1 cellular context compared by ENCODE assay signal in the genomic region with DNA sequence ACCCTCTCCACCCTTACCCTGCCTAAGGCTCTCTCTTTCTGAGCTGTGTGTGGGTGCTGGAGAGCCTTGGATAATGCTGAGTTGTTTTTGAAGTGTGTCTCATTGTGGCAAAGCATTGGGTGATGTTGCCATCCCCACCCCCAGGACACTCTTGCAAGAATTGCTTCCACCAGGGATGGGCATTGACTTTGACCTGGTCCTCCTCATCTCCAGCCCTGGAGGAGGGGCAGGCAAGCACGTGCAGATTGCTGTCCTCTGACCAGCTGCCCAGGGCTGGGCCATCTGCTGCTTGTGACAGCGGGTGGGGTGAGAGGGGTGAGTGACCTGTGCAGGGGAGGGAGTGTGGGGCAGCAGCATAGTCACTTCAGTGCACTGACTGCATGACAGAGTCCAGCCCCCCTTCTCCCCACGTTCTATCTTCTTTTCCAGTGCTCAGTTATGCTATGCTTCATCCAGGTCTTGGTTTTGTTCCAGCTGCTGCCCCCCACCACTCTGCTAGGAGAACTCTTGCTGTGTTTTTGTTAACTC.
TF ChIP-seq lines count a peak whose summit lies in the region.

No MANE protein-coding gene starts in this region.

TF ChIP-seq in HepG2, 621 proteins besides CTCF, POLR2A, EP300 and RAD21 (continued from another document and continues in another):
- TF ChIP-seq, protein P1, sequence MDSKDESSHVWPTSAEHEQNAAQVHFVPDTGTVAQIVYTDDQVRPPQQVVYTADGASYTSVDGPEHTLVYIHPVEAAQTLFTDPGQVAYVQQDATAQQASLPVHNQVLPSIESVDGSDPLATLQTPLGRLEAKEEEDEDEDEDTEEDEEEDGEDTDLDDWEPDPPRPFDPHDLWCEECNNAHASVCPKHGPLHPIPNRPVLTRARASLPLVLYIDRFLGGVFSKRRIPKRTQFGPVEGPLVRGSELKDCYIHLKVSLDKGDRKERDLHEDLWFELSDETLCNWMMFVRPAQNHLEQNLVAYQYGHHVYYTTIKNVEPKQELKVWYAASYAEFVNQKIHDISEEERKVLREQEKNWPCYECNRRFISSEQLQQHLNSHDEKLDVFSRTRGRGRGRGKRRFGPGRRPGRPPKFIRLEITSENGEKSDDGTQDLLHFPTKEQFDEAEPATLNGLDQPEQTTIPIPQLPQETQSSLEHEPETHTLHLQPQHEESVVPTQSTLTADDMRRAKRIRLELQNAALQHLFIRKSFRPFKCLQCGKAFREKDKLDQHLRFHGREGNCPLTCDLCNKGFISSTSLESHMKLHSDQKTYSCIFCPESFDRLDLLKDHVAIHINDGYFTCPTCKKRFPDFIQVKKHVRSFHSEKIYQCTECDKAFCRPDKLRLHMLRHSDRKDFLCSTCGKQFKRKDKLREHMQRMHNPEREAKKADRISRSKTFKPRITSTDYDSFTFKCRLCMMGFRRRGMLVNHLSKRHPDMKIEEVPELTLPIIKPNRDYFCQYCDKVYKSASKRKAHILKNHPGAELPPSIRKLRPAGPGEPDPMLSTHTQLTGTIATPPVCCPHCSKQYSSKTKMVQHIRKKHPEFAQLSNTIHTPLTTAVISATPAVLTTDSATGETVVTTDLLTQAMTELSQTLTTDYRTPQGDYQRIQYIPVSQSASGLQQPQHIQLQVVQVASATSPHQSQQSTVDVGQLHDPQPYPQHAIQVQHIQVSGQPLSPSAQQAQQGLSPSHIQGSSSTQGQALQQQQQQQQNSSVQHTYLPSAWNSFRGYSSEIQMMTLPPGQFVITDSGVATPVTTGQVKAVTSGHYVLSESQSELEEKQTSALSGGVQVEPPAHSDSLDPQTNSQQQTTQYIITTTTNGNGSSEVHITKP (CRISPR knock-in tag; IDR thresholded peaks at IDR 0.05; ENCODE audit: low read depth): peak; percentile 64
- TF ChIP-seq ESRRA (CRISPR knock-in tag; IDR thresholded peaks at IDR 0.05; ENCODE audit: low read depth): 0 out of 2 replicates have a peak, but pooled peaks have one; percentile 44
- peak; percentile 86; the same call in 1 of the 2 replicates for TF ChIP-seq MYC (CRISPR knock-in tag; IDR thresholded peaks at IDR 0.05; ENCODE audit: borderline replicate concordance)
- 0 out of 2 replicates have a peak, but pooled peaks have one; percentile 25 for TF ChIP-seq ZSCAN31 (CRISPR knock-in tag; IDR thresholded peaks at IDR 0.05; ENCODE audit: low read depth)
- TF ChIP-seq NPAS2 (CRISPR knock-in tag; IDR thresholded peaks at IDR 0.05; ENCODE audit: borderline replicate concordance): no peak
- TF ChIP-seq HNRNPL (IDR thresholded peaks at IDR 0.05; ENCODE audit: low read depth, low read length): no peak
- peak; percentile 93 for TF ChIP-seq ZNF292 (CRISPR knock-in tag; IDR thresholded peaks at IDR 0.05; ENCODE audit: borderline replicate concordance, low read depth)
- no peak for TF ChIP-seq RELA (CRISPR knock-in tag; IDR thresholded peaks at IDR 0.05)
- TF ChIP-seq, protein P2, sequence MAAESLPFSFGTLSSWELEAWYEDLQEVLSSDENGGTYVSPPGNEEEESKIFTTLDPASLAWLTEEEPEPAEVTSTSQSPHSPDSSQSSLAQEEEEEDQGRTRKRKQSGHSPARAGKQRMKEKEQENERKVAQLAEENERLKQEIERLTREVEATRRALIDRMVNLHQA (CRISPR knock-in tag; IDR thresholded peaks at IDR 0.05): no peak
- TF ChIP-seq, protein P3, sequence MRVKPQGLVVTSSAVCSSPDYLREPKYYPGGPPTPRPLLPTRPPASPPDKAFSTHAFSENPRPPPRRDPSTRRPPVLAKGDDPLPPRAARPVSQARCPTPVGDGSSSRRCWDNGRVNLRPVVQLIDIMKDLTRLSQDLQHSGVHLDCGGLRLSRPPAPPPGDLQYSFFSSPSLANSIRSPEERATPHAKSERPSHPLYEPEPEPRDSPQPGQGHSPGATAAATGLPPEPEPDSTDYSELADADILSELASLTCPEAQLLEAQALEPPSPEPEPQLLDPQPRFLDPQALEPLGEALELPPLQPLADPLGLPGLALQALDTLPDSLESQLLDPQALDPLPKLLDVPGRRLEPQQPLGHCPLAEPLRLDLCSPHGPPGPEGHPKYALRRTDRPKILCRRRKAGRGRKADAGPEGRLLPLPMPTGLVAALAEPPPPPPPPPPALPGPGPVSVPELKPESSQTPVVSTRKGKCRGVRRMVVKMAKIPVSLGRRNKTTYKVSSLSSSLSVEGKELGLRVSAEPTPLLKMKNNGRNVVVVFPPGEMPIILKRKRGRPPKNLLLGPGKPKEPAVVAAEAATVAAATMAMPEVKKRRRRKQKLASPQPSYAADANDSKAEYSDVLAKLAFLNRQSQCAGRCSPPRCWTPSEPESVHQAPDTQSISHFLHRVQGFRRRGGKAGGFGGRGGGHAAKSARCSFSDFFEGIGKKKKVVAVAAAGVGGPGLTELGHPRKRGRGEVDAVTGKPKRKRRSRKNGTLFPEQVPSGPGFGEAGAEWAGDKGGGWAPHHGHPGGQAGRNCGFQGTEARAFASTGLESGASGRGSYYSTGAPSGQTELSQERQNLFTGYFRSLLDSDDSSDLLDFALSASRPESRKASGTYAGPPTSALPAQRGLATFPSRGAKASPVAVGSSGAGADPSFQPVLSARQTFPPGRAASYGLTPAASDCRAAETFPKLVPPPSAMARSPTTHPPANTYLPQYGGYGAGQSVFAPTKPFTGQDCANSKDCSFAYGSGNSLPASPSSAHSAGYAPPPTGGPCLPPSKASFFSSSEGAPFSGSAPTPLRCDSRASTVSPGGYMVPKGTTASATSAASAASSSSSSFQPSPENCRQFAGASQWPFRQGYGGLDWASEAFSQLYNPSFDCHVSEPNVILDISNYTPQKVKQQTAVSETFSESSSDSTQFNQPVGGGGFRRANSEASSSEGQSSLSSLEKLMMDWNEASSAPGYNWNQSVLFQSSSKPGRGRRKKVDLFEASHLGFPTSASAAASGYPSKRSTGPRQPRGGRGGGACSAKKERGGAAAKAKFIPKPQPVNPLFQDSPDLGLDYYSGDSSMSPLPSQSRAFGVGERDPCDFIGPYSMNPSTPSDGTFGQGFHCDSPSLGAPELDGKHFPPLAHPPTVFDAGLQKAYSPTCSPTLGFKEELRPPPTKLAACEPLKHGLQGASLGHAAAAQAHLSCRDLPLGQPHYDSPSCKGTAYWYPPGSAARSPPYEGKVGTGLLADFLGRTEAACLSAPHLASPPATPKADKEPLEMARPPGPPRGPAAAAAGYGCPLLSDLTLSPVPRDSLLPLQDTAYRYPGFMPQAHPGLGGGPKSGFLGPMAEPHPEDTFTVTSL (CRISPR knock-in tag; IDR thresholded peaks at IDR 0.05; ENCODE audit: borderline replicate concordance): 0 out of 2 replicates have a peak, but pooled peaks have one; percentile 55
- TF ChIP-seq ATRX (CRISPR knock-in tag; IDR thresholded peaks at IDR 0.05; ENCODE audit: borderline replicate concordance): no peak
- TF ChIP-seq MEIS2 (CRISPR knock-in tag; IDR thresholded peaks at IDR 0.05): 0 out of 2 replicates have a peak, but pooled peaks have one; percentile 9
- TF ChIP-seq CEBPZ (IDR thresholded peaks at IDR 0.05; ENCODE audit: low read length): no peak
- TF ChIP-seq FOSL2 (CRISPR knock-in tag; IDR thresholded peaks at IDR 0.05): peak; percentile 76
- TF ChIP-seq SRY (CRISPR knock-in tag; IDR thresholded peaks at IDR 0.05): no peak
- no peak for TF ChIP-seq ZNF34 (CRISPR knock-in tag; IDR thresholded peaks at IDR 0.05; ENCODE audit: borderline replicate concordance)
- peak; percentile 57; the same call in 1 of the 2 replicates for TF ChIP-seq ZNF331 (CRISPR knock-in tag; IDR thresholded peaks at IDR 0.05)
- TF ChIP-seq PHF21A (CRISPR knock-in tag; IDR thresholded peaks at IDR 0.05): peak; percentile 67; the same call in 1 of the 2 replicates
- TF ChIP-seq, protein P4, sequence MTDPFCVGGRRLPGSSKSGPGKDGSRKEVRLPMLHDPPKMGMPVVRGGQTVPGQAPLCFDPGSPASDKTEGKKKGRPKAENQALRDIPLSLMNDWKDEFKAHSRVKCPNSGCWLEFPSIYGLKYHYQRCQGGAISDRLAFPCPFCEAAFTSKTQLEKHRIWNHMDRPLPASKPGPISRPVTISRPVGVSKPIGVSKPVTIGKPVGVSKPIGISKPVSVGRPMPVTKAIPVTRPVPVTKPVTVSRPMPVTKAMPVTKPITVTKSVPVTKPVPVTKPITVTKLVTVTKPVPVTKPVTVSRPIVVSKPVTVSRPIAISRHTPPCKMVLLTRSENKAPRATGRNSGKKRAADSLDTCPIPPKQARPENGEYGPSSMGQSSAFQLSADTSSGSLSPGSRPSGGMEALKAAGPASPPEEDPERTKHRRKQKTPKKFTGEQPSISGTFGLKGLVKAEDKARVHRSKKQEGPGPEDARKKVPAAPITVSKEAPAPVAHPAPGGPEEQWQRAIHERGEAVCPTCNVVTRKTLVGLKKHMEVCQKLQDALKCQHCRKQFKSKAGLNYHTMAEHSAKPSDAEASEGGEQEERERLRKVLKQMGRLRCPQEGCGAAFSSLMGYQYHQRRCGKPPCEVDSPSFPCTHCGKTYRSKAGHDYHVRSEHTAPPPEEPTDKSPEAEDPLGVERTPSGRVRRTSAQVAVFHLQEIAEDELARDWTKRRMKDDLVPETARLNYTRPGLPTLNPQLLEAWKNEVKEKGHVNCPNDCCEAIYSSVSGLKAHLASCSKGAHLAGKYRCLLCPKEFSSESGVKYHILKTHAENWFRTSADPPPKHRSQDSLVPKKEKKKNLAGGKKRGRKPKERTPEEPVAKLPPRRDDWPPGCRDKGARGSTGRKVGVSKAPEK (CRISPR knock-in tag; IDR thresholded peaks at IDR 0.05; ENCODE audit: borderline replicate concordance): 0 out of 2 replicates have a peak, but pooled peaks have one; percentile 84
- TF ChIP-seq GLI4 (CRISPR knock-in tag; IDR thresholded peaks at IDR 0.05; ENCODE audit: borderline replicate concordance): no peak
- TF ChIP-seq ZBTB20 (CRISPR knock-in tag; IDR thresholded peaks at IDR 0.05; ENCODE audit: borderline replicate concordance, low read depth): peak; percentile 44; the same call in 1 of the 2 replicates
- TF ChIP-seq NCOA2 (CRISPR knock-in tag; IDR thresholded peaks at IDR 0.05): peak; percentile 40; the same call in 1 of the 2 replicates
- 0 out of 2 replicates have a peak, but pooled peaks have one; percentile 22 for TF ChIP-seq MYPOP (CRISPR knock-in tag; IDR thresholded peaks at IDR 0.05)
- TF ChIP-seq IRF9 (CRISPR knock-in tag; IDR thresholded peaks at IDR 0.05; ENCODE audit: borderline replicate concordance): no peak
- TF ChIP-seq TOE1 (CRISPR knock-in tag; IDR thresholded peaks at IDR 0.05): no peak
- TF ChIP-seq TBL1XR1 (IDR thresholded peaks at IDR 0.05; ENCODE audit: borderline replicate concordance, low read length, partially characterized antibody): no peak
- no peak for TF ChIP-seq EZH2 (conservative IDR thresholded peaks at IDR 0.05; ENCODE audit: low read depth, low read length)
- TF ChIP-seq RBM22 (optimal IDR thresholded peaks at IDR 0.05; ENCODE audit: low read length): no peak
- no peak for TF ChIP-seq ZNF773 (CRISPR knock-in tag; IDR thresholded peaks at IDR 0.05; ENCODE audit: borderline replicate concordance)
- 0 out of 2 replicates have a peak, but pooled peaks have one; percentile 59 for TF ChIP-seq ZNF776 (CRISPR knock-in tag; IDR thresholded peaks at IDR 0.05)
- TF ChIP-seq NR2F1 (CRISPR knock-in tag; IDR thresholded peaks at IDR 0.05): peak in 1 of 2 experiments; percentile 81; a peak in 2 of 4 replicates
